Comparison of ENCODE assay signal across 14 cellular contexts in the genomic region with DNA sequence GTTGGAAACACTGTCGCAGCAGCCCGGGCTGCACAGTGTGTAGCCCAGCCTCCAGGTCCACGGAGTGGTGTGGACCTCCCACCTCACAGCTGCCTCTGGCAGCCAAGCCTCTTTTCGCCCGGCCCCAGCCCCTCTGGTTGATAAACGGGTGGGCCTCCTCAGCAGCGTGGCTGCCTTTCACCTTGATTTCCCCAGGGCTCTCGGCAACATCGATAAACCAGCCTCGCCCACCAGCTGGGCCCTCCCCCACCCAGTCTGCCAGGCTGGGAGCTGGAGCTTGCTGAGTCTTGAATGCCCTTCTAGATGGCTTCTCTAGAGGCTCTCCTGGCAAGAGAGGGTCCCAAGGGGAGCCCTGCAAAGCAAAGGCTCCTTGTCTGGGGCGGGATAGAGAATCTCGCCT. TPM values are rescaled to one million over a fixed set of nuclear protein-coding genes. Genes with fewer than 3 reads are reported as not detected.
DNase-seq lines count a peak whose midpoint lies in the region; ATAC-seq and TF ChIP-seq lines count a peak whose summit lies in the region.
"Had no signal": no experiment of that assay in that cellular context is flagged by ENCODE, and none has a peak within 500 bp of the region (broad histone marks: within the 10 kb centered on the region; RNA-seq: fewer than 3 reads in every experiment).

No MANE protein-coding gene starts in this region.

- H3K4me3 ChIP-seq in WERI-Rb-1 (ENCODE audit: low read depth, low read length) (peak overlapping the region; percentile 21), Peyer's patch (no peak overlapping the region)
- H3K4me3 ChIP-seq: A549, GM23338 had no signal

- no peaks in the 10 kb centered on the region for H3K4me1 ChIP-seq in Peyer's patch
- H3K4me1 ChIP-seq: A549, BE2C had no signal

- H3K27me3 ChIP-seq in WERI-Rb-1 (ENCODE audit: insufficient read depth, low read depth, severe bottlenecking), result no peaks in the 10 kb centered on the region
- no peaks in the 10 kb centered on the region for H3K27me3 ChIP-seq in Peyer's patch
- H3K27me3 ChIP-seq: BE2C had no signal

- no peak for TF ChIP-seq CTCF in WERI-Rb-1 (IDR thresholded peaks at IDR 0.05; ENCODE audit: low read depth, low read length)
- no peak for TF ChIP-seq CTCF in Peyer's patch (IDR thresholded peaks at IDR 0.05)

- H3K9me3 ChIP-seq in WERI-Rb-1 (ENCODE audit: severe bottlenecking) (no peaks in the 10 kb centered on the region), Peyer's patch (no peaks in the 10 kb centered on the region)
- H3K9me3 ChIP-seq: A549, BE2C had no signal

- DNase-seq in D341Med (ENCODE audit: low spot score) (peak; percentile 92), NCI-H2171 (lab: John Stamatoyannopoulos, UW) (peak; percentile 49), WERI-Rb-1 (no peak), LoVo (ENCODE audit: low spot score) (no peak), Peyer's patch (no peak)
- DNase-seq: BE2C; Calu3; CD4-positive, CD25-positive, alpha-beta regulatory T cell; DMS79 treated with DMSO at 0.1 percent for 48 hours; EL; H9 had no signal

- H3K36me3 ChIP-seq in WERI-Rb-1, result no peaks in the 10 kb centered on the region; the same call in 1 of the 2 replicates
- H3K36me3 ChIP-seq in Peyer's patch, result peaks cover 0 to 10% (median 0%) of the 10 kb centered on the region in 3 donors
- H3K36me3 ChIP-seq: BE2C had no signal

- H3K27ac ChIP-seq in WERI-Rb-1 (peak overlapping the region; percentile 32; the same call in 1 of the 2 replicates), Peyer's patch (no peak overlapping the region)
- H3K27ac ChIP-seq: A549 had no signal

- no peak for ATAC-seq in HG02852 (IDR thresholded peaks at IDR 0.05; ENCODE audit: unreplicated experiment)
- ATAC-seq: A549 had no signal

- no peak for TF ChIP-seq POLR2A in Peyer's patch (IDR thresholded peaks at IDR 0.05)

RNA-seq across cellular contexts. Expression of a gene that starts 31.0 kb away (rescaled TPM):
- 1 to 10 TPM in 1 of 4 donors, under 1 TPM in 3; 0.28 to 1.1 (median 0.68) TPM for total RNA-seq in Peyer's patch
- total RNA-seq: CD4-positive, CD25-positive, alpha-beta regulatory T cell had no signal

RNA-seq across cellular contexts. Expression of a gene that starts 44.3 kb away (rescaled TPM):
- 10 to 100 TPM; 34.9 to 72.3 (median 51.5) TPM for total RNA-seq in Peyer's patch

Comparison
In these comparisons a context has a peak if more than half of its experiments do, and no peak if none do; other contexts are left out.
1. DNase-seq: peak in D341Med (single experiment) and NCI-H2171 (single experiment); none in WERI-Rb-1 (single experiment), LoVo (single experiment) and Peyer's patch (0 of 3).